ENCODE assay signal across 1 cellular context in genomic region chr5:159209438-159210305, GRCh38.
TF ChIP-seq lines count a peak whose summit lies in the region.

A gene with protein sequence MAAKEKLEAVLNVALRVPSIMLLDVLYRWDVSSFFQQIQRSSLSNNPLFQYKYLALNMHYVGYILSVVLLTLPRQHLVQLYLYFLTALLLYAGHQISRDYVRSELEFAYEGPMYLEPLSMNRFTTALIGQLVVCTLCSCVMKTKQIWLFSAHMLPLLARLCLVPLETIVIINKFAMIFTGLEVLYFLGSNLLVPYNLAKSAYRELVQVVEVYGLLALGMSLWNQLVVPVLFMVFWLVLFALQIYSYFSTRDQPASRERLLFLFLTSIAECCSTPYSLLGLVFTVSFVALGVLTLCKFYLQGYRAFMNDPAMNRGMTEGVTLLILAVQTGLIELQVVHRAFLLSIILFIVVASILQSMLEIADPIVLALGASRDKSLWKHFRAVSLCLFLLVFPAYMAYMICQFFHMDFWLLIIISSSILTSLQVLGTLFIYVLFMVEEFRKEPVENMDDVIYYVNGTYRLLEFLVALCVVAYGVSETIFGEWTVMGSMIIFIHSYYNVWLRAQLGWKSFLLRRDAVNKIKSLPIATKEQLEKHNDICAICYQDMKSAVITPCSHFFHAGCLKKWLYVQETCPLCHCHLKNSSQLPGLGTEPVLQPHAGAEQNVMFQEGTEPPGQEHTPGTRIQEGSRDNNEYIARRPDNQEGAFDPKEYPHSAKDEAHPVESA (minus strand): TSS chr5:159209553. CDS start chr5:159203617, 5,936 bp downstream.

TF ChIP-seq in GM12878, 131 proteins besides CTCF, POLR2A, EP300 and RAD21 (continued from another document and continues in another):
- TF ChIP-seq BCL3 (IDR thresholded peaks at IDR 0.05; ENCODE audit: borderline replicate concordance, insufficient read depth, low read depth, low read length, poor library complexity, severe bottlenecking) (no peak), MYC (IDR thresholded peaks at IDR 0.05; ENCODE audit: insufficient read depth, insufficient read length, insufficient replicate concordance, low read length, severe bottlenecking) (peak; percentile 97), KLF5 (IDR thresholded peaks at IDR 0.05; ENCODE audit: partially characterized antibody) (peak; percentile 47), NR2F1 (conservative IDR thresholded peaks at IDR 0.05) (no peak; the same call in 1 of the 2 replicates), SREBF1 (IDR thresholded peaks at IDR 0.05; ENCODE audit: low read length) (no peak), BMI1 (IDR thresholded peaks at IDR 0.05; ENCODE audit: borderline replicate concordance) (no peak), HCFC1 (IDR thresholded peaks at IDR 0.05; ENCODE audit: low read length) (peak; percentile 35; the same call in 1 of the 2 replicates), RAD51 (IDR thresholded peaks at IDR 0.05) (peak; percentile 85), SMARCA5 (IDR thresholded peaks at IDR 0.05) (no peak), JUNB (IDR thresholded peaks at IDR 0.05) (no peak), LARP7 (IDR thresholded peaks at IDR 0.05) (no peak; the same call in 1 of the 2 replicates), EGR1 (IDR thresholded peaks at IDR 0.05; ENCODE audit: borderline replicate concordance in 1 of 2, low read depth in 2 of 2, low read length in 2 of 2) (peak; percentile 83 to 99), GABPA (IDR thresholded peaks at IDR 0.05; ENCODE audit: low read depth) (no peak), ZNF274 (IDR thresholded peaks at IDR 0.05; ENCODE audit: insufficient read depth, insufficient read length) (no peak), CREM (IDR thresholded peaks at IDR 0.05; ENCODE audit: low read depth) (peak; percentile 52; the same call in 1 of the 2 replicates), MLLT1 (IDR thresholded peaks at IDR 0.05) (no peak), BCL11A (IDR thresholded peaks at IDR 0.05; ENCODE audit: low read depth, low read length) (0 out of 2 replicates have a peak, but pooled peaks have one; percentile 13), CBFB (IDR thresholded peaks at IDR 0.05; ENCODE audit: low read depth) (no peak), PML (IDR thresholded peaks at IDR 0.05; ENCODE audit: low read length) (no peak), ZNF217 (IDR thresholded peaks at IDR 0.05) (no peak), TBL1XR1 (IDR thresholded peaks at IDR 0.05; ENCODE audit: low read depth, low read length) (no peak), TCF7 (IDR thresholded peaks at IDR 0.05; ENCODE audit: borderline replicate concordance) (no peak), KAT2A (conservative IDR thresholded peaks at IDR 0.05; ENCODE audit: control insufficient read depth, low read depth, low read length) (no peak), FOXM1 (IDR thresholded peaks at IDR 0.05; ENCODE audit: low read depth, low read length) (no peak), ZBTB40 (IDR thresholded peaks at IDR 0.05; ENCODE audit: borderline replicate concordance) (no peak), ZBED1 (IDR thresholded peaks at IDR 0.05; ENCODE audit: borderline replicate concordance) (no peak), ATF2 (IDR thresholded peaks at IDR 0.05; ENCODE audit: low read length) (no peak), ZZZ3 (IDR thresholded peaks at IDR 0.05; ENCODE audit: control insufficient read depth, insufficient read length, low read depth) (no peak), CHD1 (IDR thresholded peaks at IDR 0.05; ENCODE audit: low read depth, low read length) (no peak)
- TF ChIP-seq, protein P1, sequence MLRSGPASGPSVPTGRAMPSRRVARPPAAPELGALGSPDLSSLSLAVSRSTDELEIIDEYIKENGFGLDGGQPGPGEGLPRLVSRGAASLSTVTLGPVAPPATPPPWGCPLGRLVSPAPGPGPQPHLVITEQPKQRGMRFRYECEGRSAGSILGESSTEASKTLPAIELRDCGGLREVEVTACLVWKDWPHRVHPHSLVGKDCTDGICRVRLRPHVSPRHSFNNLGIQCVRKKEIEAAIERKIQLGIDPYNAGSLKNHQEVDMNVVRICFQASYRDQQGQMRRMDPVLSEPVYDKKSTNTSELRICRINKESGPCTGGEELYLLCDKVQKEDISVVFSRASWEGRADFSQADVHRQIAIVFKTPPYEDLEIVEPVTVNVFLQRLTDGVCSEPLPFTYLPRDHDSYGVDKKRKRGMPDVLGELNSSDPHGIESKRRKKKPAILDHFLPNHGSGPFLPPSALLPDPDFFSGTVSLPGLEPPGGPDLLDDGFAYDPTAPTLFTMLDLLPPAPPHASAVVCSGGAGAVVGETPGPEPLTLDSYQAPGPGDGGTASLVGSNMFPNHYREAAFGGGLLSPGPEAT (IDR thresholded peaks at IDR 0.05; ENCODE audit: low read depth): 0 out of 2 replicates have a peak, but pooled peaks have one; percentile 37
- TF ChIP-seq, protein P2, sequence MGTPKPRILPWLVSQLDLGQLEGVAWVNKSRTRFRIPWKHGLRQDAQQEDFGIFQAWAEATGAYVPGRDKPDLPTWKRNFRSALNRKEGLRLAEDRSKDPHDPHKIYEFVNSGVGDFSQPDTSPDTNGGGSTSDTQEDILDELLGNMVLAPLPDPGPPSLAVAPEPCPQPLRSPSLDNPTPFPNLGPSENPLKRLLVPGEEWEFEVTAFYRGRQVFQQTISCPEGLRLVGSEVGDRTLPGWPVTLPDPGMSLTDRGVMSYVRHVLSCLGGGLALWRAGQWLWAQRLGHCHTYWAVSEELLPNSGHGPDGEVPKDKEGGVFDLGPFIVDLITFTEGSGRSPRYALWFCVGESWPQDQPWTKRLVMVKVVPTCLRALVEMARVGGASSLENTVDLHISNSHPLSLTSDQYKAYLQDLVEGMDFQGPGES (IDR thresholded peaks at IDR 0.05): no peak
- TF ChIP-seq, protein P3, sequence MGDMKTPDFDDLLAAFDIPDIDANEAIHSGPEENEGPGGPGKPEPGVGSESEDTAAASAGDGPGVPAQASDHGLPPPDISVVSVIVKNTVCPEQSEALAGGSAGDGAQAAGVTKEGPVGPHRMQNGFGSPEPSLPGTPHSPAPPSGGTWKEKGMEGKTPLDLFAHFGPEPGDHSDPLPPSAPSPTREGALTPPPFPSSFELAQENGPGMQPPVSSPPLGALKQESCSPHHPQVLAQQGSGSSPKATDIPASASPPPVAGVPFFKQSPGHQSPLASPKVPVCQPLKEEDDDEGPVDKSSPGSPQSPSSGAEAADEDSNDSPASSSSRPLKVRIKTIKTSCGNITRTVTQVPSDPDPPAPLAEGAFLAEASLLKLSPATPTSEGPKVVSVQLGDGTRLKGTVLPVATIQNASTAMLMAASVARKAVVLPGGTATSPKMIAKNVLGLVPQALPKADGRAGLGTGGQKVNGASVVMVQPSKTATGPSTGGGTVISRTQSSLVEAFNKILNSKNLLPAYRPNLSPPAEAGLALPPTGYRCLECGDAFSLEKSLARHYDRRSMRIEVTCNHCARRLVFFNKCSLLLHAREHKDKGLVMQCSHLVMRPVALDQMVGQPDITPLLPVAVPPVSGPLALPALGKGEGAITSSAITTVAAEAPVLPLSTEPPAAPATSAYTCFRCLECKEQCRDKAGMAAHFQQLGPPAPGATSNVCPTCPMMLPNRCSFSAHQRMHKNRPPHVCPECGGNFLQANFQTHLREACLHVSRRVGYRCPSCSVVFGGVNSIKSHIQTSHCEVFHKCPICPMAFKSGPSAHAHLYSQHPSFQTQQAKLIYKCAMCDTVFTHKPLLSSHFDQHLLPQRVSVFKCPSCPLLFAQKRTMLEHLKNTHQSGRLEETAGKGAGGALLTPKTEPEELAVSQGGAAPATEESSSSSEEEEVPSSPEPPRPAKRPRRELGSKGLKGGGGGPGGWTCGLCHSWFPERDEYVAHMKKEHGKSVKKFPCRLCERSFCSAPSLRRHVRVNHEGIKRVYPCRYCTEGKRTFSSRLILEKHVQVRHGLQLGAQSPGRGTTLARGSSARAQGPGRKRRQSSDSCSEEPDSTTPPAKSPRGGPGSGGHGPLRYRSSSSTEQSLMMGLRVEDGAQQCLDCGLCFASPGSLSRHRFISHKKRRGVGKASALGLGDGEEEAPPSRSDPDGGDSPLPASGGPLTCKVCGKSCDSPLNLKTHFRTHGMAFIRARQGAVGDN (IDR thresholded peaks at IDR 0.05): peak; percentile 82
- TF ChIP-seq, protein P4, sequence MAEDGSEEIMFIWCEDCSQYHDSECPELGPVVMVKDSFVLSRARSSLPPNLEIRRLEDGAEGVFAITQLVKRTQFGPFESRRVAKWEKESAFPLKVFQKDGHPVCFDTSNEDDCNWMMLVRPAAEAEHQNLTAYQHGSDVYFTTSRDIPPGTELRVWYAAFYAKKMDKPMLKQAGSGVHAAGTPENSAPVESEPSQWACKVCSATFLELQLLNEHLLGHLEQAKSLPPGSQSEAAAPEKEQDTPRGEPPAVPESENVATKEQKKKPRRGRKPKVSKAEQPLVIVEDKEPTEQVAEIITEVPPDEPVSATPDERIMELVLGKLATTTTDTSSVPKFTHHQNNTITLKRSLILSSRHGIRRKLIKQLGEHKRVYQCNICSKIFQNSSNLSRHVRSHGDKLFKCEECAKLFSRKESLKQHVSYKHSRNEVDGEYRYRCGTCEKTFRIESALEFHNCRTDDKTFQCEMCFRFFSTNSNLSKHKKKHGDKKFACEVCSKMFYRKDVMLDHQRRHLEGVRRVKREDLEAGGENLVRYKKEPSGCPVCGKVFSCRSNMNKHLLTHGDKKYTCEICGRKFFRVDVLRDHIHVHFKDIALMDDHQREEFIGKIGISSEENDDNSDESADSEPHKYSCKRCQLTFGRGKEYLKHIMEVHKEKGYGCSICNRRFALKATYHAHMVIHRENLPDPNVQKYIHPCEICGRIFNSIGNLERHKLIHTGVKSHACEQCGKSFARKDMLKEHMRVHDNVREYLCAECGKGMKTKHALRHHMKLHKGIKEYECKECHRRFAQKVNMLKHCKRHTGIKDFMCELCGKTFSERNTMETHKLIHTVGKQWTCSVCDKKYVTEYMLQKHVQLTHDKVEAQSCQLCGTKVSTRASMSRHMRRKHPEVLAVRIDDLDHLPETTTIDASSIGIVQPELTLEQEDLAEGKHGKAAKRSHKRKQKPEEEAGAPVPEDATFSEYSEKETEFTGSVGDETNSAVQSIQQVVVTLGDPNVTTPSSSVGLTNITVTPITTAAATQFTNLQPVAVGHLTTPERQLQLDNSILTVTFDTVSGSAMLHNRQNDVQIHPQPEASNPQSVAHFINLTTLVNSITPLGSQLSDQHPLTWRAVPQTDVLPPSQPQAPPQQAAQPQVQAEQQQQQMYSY (CRISPR knock-in tag; IDR thresholded peaks at IDR 0.05): no peak
- TF ChIP-seq, protein P5, sequence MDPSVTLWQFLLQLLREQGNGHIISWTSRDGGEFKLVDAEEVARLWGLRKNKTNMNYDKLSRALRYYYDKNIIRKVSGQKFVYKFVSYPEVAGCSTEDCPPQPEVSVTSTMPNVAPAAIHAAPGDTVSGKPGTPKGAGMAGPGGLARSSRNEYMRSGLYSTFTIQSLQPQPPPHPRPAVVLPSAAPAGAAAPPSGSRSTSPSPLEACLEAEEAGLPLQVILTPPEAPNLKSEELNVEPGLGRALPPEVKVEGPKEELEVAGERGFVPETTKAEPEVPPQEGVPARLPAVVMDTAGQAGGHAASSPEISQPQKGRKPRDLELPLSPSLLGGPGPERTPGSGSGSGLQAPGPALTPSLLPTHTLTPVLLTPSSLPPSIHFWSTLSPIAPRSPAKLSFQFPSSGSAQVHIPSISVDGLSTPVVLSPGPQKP (IDR thresholded peaks at IDR 0.05; ENCODE audit: low read depth, low read length): no peak
